ENCODE assay signal across 35 cellular contexts in the genomic region with DNA sequence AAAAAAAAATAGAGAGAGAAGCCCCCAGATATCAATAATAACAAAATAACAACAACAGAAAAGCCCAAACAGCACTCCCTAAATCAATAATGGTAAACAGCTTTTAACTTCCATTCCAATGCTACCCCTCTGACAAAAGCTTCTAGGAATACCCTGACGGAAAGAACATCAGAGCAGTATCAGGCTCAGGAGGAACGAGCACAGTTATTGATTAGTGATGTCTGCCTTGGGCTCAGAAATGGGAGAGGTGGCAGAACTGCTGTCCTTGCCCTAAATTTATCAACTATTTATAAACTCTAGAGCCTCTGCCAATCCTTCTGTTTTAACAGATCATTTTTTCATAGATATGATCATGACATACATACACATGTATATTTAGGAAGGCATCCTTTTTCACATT.
"Had no signal": no experiment of that assay in that cellular context is flagged by ENCODE, and none has a peak within 500 bp of the region (broad histone marks: within the 10 kb centered on the region; RNA-seq: fewer than 3 reads in every experiment).

No MANE protein-coding gene starts in this region.

- H3K9me3 ChIP-seq: MG63 had no signal

- H3K4me3 ChIP-seq: MG63 had no signal

- DNase-seq: Kasumi-1, MG63, MM.1S, MV-4-11, NCI-H1048, NCI-H1092, NCI-H1092 treated with DMSO at 0.1 percent for 48 hours, NCI-H1105, NCI-H1105 treated with DMSO at 0.1 percent for 48 hours, NCI-H1417, NCI-H1417 treated with DMSO at 0.1 percent for 48 hours, NCI-H1436, NCI-H1436 treated with DMSO at 0.1 percent for 48 hours, NCI-H146, NCI-H1694, NCI-H1694 treated with DMSO at 0.1 percent for 48 hours, NCI-H187, NCI-H187 treated with DMSO at 0.1 percent for 48 hours, NCI-H1930, NCI-H2029, NCI-H2029 treated with DMSO at 0.1 percent for 48 hours, NCI-H2081, NCI-H2081 treated with DMSO at 0.1 percent for 48 hours, NCI-H2107, NCI-H2171, NCI-H2171 treated with DMSO at 0.1 percent for 48 hours, NCI-H2227 treated with DMSO at 0.1 percent for 48 hours, NCI-H226, NCI-H345, NCI-H446, NCI-H446 treated with DMSO at 0.1 percent for 48 hours, NCI-H510A, NCI-H510A treated with DMSO at 0.1 percent for 48 hours, NCI-H524, NCI-H524 treated with DMSO at 0.1 percent for 48 hours had no signal

- H3K27me3 ChIP-seq: MG63 had no signal
